ENCODE assay signal across 8 cellular contexts in genomic region chr11:115502636-115503082, GRCh38. TPM values are rescaled to one million over a fixed set of nuclear protein-coding genes. Genes with fewer than 3 reads are reported as not detected.
A peak's percentile ranks its signal among the peaks of the same experiment; 100 is the strongest.
DNase-seq lines count a peak whose midpoint lies in the region; ATAC-seq and TF ChIP-seq lines count a peak whose summit lies in the region.

No MANE protein-coding gene starts in this region.

- H3K9me3 ChIP-seq in esophagus (ENCODE audit: control insufficient read depth in 2 of 2, insufficient read depth in 1 of 2, low read depth in 1 of 2, low read length in 1 of 2) (no peaks in the 10 kb centered on the region), ovary (no peaks in the 10 kb centered on the region)

- DNase-seq in LNCaP clone FGC (ENCODE audit: low read depth) (no peak), ovary (peak in 1 of 5 donors; percentile 40), H4 (ENCODE audit: low spot score) (no peak), GM10248 (ENCODE audit: extremely low spot score) (no peak)

- H3K4me1 ChIP-seq in esophagus (ENCODE audit: control insufficient read depth in 2 of 2, insufficient read depth in 2 of 2, low read length in 1 of 2): peaks cover 4% of the 10 kb centered on the region in 2 donors
- peaks cover 4% of the 10 kb centered on the region for H3K4me1 ChIP-seq in ovary (ENCODE audit: insufficient read depth)

- H3K27ac ChIP-seq in C4-2B (peak overlapping the region; percentile 53), esophagus (ENCODE audit: low read depth in 2 of 2, low read length in 1 of 2) (peak overlapping the region in 1 of 2 donors; percentile 1), ovary (peak overlapping the region in 1 of 2 donors; percentile 46)

- H3K36me3 ChIP-seq in esophagus (ENCODE audit: control insufficient read depth in 2 of 2, insufficient read depth in 2 of 2, low read length in 1 of 2) (no peaks in the 10 kb centered on the region), ovary (no peaks in the 10 kb centered on the region)

- no peak for TF ChIP-seq EP300 in ovary (IDR thresholded peaks at IDR 0.05)

- H3K4me3 ChIP-seq in LNCaP clone FGC (ENCODE audit: low read depth, low read length): peak overlapping the region; percentile 49
- peak overlapping the region; percentile 51 to 61 for H3K4me3 ChIP-seq in esophagus (ENCODE audit: low read depth in 1 of 2, low read length in 2 of 2)
- H3K4me3 ChIP-seq in ovary: peak overlapping the region; percentile 66

- CTCF ChIA-PET in GM10248 (lab: Yijun Ruan, JAX): interaction anchor here (0.9 to 1.0 kb wide), 3 partner anchors 163 to 171 kb away, joined by 3 to 7 read pairs (median 3); no protein-coding TSS in a partner anchor

- ATAC-seq in HG03175 (IDR thresholded peaks at IDR 0.05; ENCODE audit: unreplicated experiment) (no peak), GM19395 (IDR thresholded peaks at IDR 0.05; ENCODE audit: unreplicated experiment) (no peak)

- H3K27me3 ChIP-seq in esophagus (ENCODE audit: control insufficient read depth in 1 of 2, insufficient read depth in 2 of 2, low read length in 2 of 2) (no peaks in the 10 kb centered on the region), ovary (no peaks in the 10 kb centered on the region)

- POLR2A ChIA-PET in GM10248 (lab: Yijun Ruan, JAX): interaction anchor here (0.6 kb wide), 1 partner anchor 33 kb away, joined by 6 read pairs; no protein-coding TSS in a partner anchor

- 1 to 2% methylated on average over 30 of the region's 30 CpGs for WGBS in esophagus, 2 donors
- 0 to 1% (median 0%) methylated on average over 20 to 30 of the region's 30 CpGs for WGBS in ovary, 3 donors

- TF ChIP-seq POLR2A in ovary (IDR thresholded peaks at IDR 0.05): no peak

- intact Hi-C loops in ovary (cut with DNase I): loop anchor here (5.0 to 10.0 kb wide), 2 partner anchors 165 to 168 kb away; no protein-coding TSS in a partner anchor

- TF ChIP-seq CTCF in C4-2B (conservative IDR thresholded peaks at IDR 0.05) (no peak), LNCaP clone FGC (IDR thresholded peaks at IDR 0.05; ENCODE audit: control insufficient read depth, extremely low read depth, insufficient read depth) (no peak), ovary (IDR thresholded peaks at IDR 0.05) (no peak), GM10248 (IDR thresholded peaks at IDR 0.05; ENCODE audit: control extremely low read depth, extremely low read depth, low read depth, missing control alignments) (no peak)

RNA-seq across cellular contexts. Expression of gene CADM1, which starts 1.6 kb away (rescaled TPM):
- polyA plus RNA-seq in esophagus: 1 to 10 TPM; 1.9 to 3.8 TPM
- 10 to 100 TPM; 13.0 to 61.2 (median 17.2) TPM for total RNA-seq in ovary
- polyA plus RNA-seq in ovary: 10 to 100 TPM in 1 of 2 donors, 1 to 10 TPM in 1; 6.6 to 35.3 TPM
- total RNA-seq in H4 (2014; rRNA removed; shearing (Covaris generic)): 35.4 and 46.9 TPM in 2 replicates
